In the genomic region with DNA sequence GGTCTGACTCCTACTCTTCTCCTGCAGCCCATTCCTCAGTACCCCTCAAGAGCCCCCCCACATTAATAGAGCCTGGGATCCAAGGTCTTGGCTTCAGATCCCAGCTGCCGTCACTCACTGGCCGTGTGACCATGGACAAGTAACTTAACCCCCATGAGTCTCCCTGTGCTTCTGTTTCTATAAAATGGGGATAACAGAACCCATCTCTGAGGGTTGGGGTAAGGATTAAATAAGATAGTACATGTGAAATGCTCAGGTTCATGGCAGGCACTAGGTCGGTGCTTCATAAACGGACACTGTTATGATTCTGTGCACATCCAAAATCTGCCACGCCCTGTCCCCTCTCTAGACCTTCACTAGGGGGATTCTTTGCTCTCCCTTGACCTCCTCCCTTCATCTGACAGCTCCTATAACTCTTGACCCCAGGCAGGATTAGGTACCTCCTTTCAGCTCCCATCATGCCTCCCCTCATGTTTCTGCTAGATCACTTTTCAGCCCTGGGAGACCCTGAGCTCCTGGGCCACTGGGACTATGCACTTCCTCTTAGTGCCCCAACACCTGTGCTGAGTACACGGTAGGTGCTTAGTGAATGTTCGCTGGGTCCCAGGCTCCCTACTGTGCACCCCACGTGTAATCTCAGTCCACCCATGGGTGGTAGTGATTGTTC, we compare ENCODE assay signal across 13 cellular contexts. TPM values are rescaled to one million over a fixed set of nuclear protein-coding genes. Genes with fewer than 3 reads are reported as not detected.
DNase-seq lines count a peak whose midpoint lies in the region; ATAC-seq and TF ChIP-seq lines count a peak whose summit lies in the region.
"Had no signal": no experiment of that assay in that cellular context is flagged by ENCODE, and none has a peak within 500 bp of the region (broad histone marks: within the 10 kb centered on the region; RNA-seq: fewer than 3 reads in every experiment).

No MANE protein-coding gene starts in this region.

- in situ Hi-C loops in brain microvascular endothelial cell (cut with HindIII; ENCODE audit: low pct_ligation_motif_present, low sequenced_read_pairs): no loop called here

- H3K36me3 ChIP-seq in brain microvascular endothelial cell (replicated peaks): no peaks in the 10 kb centered on the region
- H3K36me3 ChIP-seq: upper lobe of left lung had no signal

- intact Hi-C loops in natural killer cell (cut with micrococcal nuclease): no loop called here

- no peaks in the 10 kb centered on the region for H3K27me3 ChIP-seq in brain microvascular endothelial cell (replicated peaks)

- H3K4me3 Mint-ChIP-seq in natural killer cell (peak overlapping the region; percentile 60), osteocyte (ENCODE audit: unreplicated experiment) (peak overlapping the region; percentile 37)
- H3K4me3 Mint-ChIP-seq in natural killer cell treated with Interleukin-12 subunit alpha and Interleukin-12 subunit beta and Interleukin-15 and Interleukin-18, amount 100 ng/mL, for 72 hours: no peak overlapping the region

- peaks cover 6 to 8% of the 10 kb centered on the region in 2 donors for H3K4me1 Mint-ChIP-seq in natural killer cell
- H3K4me1 Mint-ChIP-seq in natural killer cell treated with Interleukin-12 subunit alpha and Interleukin-12 subunit beta and Interleukin-15 and Interleukin-18, amount 100 ng/mL, for 72 hours (ENCODE audit: low read depth in 2 of 2): peaks cover 0 to 6% of the 10 kb centered on the region in 2 donors
- peaks cover 7% of the 10 kb centered on the region for H3K4me1 Mint-ChIP-seq in osteocyte (ENCODE audit: unreplicated experiment)

- no peak for TF ChIP-seq CTCF in natural killer cell (IDR thresholded peaks at IDR 0.05)
- no peak for TF ChIP-seq CTCF in coronary artery (IDR thresholded peaks at IDR 0.05)
- TF ChIP-seq CTCF in osteocyte (IDR thresholded peaks at IDR 0.05): no peak
- TF ChIP-seq CTCF in foreskin fibroblast (IDR thresholded peaks at IDR 0.05; ENCODE audit: low read depth, low read length): no peak
- no peak for TF ChIP-seq CTCF in brain microvascular endothelial cell (IDR thresholded peaks at IDR 0.05; ENCODE audit: low read depth, low read length, missing control alignments)

- H3K27ac Mint-ChIP-seq in natural killer cell (no peak overlapping the region), osteocyte (ENCODE audit: unreplicated experiment) (no peak overlapping the region)
- H3K27ac Mint-ChIP-seq in natural killer cell treated with Interleukin-12 subunit alpha and Interleukin-12 subunit beta and Interleukin-15 and Interleukin-18, amount 100 ng/mL, for 72 hours: no peak overlapping the region

- ATAC-seq in natural killer cell (no peak), HG03097 (IDR thresholded peaks at IDR 0.05; ENCODE audit: low FRiP score, unreplicated experiment) (no peak)
- no peak for ATAC-seq in natural killer cell treated with Interleukin-12 subunit alpha and Interleukin-12 subunit beta and Interleukin-15 and Interleukin-18, amount 100 ng/mL, for 72 hours

- H3K9me3 Mint-ChIP-seq in natural killer cell: no peaks in the 10 kb centered on the region
- no peaks in the 10 kb centered on the region for H3K9me3 Mint-ChIP-seq in natural killer cell treated with Interleukin-12 subunit alpha and Interleukin-12 subunit beta and Interleukin-15 and Interleukin-18, amount 100 ng/mL, for 72 hours
- no peaks in the 10 kb centered on the region for H3K9me3 Mint-ChIP-seq in osteocyte (ENCODE audit: unreplicated experiment)

- H3K27ac ChIP-seq in coronary artery: peak overlapping the region; percentile 97 to 98
- no peak overlapping the region for H3K27ac ChIP-seq in brain microvascular endothelial cell
- H3K27ac ChIP-seq: KMS-11 had no signal

- H3K36me3 Mint-ChIP-seq in natural killer cell: no peaks in the 10 kb centered on the region
- no peaks in the 10 kb centered on the region for H3K36me3 Mint-ChIP-seq in natural killer cell treated with Interleukin-12 subunit alpha and Interleukin-12 subunit beta and Interleukin-15 and Interleukin-18, amount 100 ng/mL, for 72 hours
- H3K36me3 Mint-ChIP-seq in osteocyte (ENCODE audit: unreplicated experiment): no peaks in the 10 kb centered on the region

- peak overlapping the region; percentile 4 for H3K4me3 ChIP-seq in coronary artery
- H3K4me3 ChIP-seq in foreskin fibroblast (ENCODE audit: low read depth in 1 of 2, low read length in 2 of 2): no peak overlapping the region
- H3K4me3 ChIP-seq in brain microvascular endothelial cell (ENCODE audit: low read depth, low read length): no peak overlapping the region
- H3K4me3 ChIP-seq: smooth muscle cell, upper lobe of left lung had no signal

- H3K27me3 Mint-ChIP-seq in natural killer cell (ENCODE audit: low read depth in 2 of 2) (peaks cover 13 to 25% of the 10 kb centered on the region in 2 donors), osteocyte (ENCODE audit: unreplicated experiment) (no peaks in the 10 kb centered on the region)
- H3K27me3 Mint-ChIP-seq in natural killer cell treated with Interleukin-12 subunit alpha and Interleukin-12 subunit beta and Interleukin-15 and Interleukin-18, amount 100 ng/mL, for 72 hours: peaks cover 0 to 9% of the 10 kb centered on the region in 2 donors

- no peak for DNase-seq in natural killer cell
- DNase-seq in natural killer cell treated with Interleukin-12 subunit alpha and Interleukin-12 subunit beta and Interleukin-15 and Interleukin-18, amount 100 ng/mL, for 72 hours (ENCODE audit: low spot score): no peak
- DNase-seq in coronary artery (ENCODE audit: low spot score): no peak
- no peak for DNase-seq in osteocyte (ENCODE audit: extremely low spot score, unreplicated experiment)
- no peak for DNase-seq in foreskin fibroblast
- DNase-seq in AG08395 (ENCODE audit: low spot score): no peak
- DNase-seq in brain microvascular endothelial cell: no peak
- DNase-seq: NCI-H2081, upper lobe of left lung had no signal

RNA-seq across cellular contexts. Expression of a gene that starts 1.5 kb away (rescaled TPM):
- total RNA-seq in natural killer cell: 1 to 10 TPM in 2 of 3 donors, under 1 TPM in 1; 0.52 to 1.3 (median 1.2) TPM
- total RNA-seq in natural killer cell treated with Interleukin-12 subunit alpha and Interleukin-12 subunit beta and Interleukin-15 and Interleukin-18, amount 100 ng/mL, for 72 hours: under 1 TPM; 0.45 to 0.62 TPM
- total RNA-seq in osteocyte: 9.6 and 10.4 TPM in 2 replicates

RNA-seq across cellular contexts. Expression of a gene that starts 39.0 kb away (rescaled TPM):
- total RNA-seq in natural killer cell (1 to 10 TPM in 2 of 3 donors, not detected in 1; 5.3 to 6.5 TPM), osteocyte (2.0 and 2.4 TPM in 2 replicates)
- total RNA-seq in natural killer cell treated with Interleukin-12 subunit alpha and Interleukin-12 subunit beta and Interleukin-15 and Interleukin-18, amount 100 ng/mL, for 72 hours: not detected
- total RNA-seq: SK-MEL-5 had no signal

RNA-seq across cellular contexts. Expression of a gene that starts 43.3 kb away (rescaled TPM):
- total RNA-seq in natural killer cell: 1,000 to 10,000 TPM; 1,034 to 1,328 (median 1,277) TPM
- total RNA-seq in natural killer cell treated with Interleukin-12 subunit alpha and Interleukin-12 subunit beta and Interleukin-15 and Interleukin-18, amount 100 ng/mL, for 72 hours: 1,000 to 10,000 TPM; 1,132 to 1,133 TPM
- 1,247 and 1,287 TPM in 2 replicates for total RNA-seq in osteocyte
